ENCODE assay signal across 22 cellular contexts in the genomic region with DNA sequence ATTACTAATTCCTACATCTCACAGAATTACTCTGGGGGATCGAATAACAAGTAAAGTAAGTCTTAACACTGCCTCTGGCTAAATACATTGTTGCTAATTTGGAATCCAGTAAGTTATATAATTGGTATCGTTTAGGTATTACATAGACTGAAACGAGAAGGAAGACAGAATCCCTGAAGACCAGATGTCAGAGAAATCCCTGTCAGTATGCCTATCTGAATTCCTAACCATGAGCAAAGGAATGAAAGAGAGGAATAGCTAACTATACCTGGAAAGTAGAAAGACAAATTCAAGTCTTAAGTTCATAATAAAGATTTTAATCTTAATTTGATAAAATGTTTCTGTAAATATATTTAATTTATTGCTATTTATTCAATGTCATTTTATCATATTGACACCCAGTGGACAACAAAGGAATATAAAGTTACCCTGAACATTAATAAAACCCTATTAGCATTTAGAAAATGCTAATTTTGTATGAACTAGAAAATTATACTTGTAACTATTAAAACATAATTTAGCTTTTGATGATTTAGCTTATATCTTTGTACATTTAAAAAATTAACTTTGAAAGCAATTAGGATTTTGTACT. TPM values are rescaled to one million over a fixed set of nuclear protein-coding genes. Genes with fewer than 3 reads are reported as not detected.
"Had no signal": no experiment of that assay in that cellular context is flagged by ENCODE, and none has a peak within 500 bp of the region (broad histone marks: within the 10 kb centered on the region; RNA-seq: fewer than 3 reads in every experiment).

No MANE protein-coding gene starts in this region.

- H3K9me3 ChIP-seq: gastroesophageal sphincter, lower lobe of right lung, mucosa of descending colon, psoas muscle, right lobe of liver, spleen had no signal

- H3K4me1 Mint-ChIP-seq: activated B cell treated with CpG ODN at 0.5 μM for 24 hours; activated T-helper 17 cell treated with anti-CD3 and anti-CD28 coated beads, Interleukin-2, amount 50 U/mL, for 72 hours; naive thymus-derived CD8-positive, alpha-beta T cell had no signal

- ATAC-seq: activated T-helper 17 cell treated with anti-CD3 and anti-CD28 coated beads, Interleukin-2, amount 50 U/mL, for 72 hours; gastroesophageal sphincter; left cardiac atrium; lower lobe of right lung; mucosa of descending colon; naive thymus-derived CD8-positive, alpha-beta T cell; psoas muscle; right lobe of liver had no signal

- H3K27me3 Mint-ChIP-seq: activated B cell treated with CpG ODN at 0.5 μM for 24 hours; activated CD4-positive, alpha-beta T cell treated with anti-CD3 and anti-CD28 coated beads, Interleukin-2, amount 10 ng/mL, durations not matched to agents 24 days and 14 days; activated T-helper 17 cell treated with anti-CD3 and anti-CD28 coated beads, Interleukin-2, amount 50 U/mL, for 72 hours; naive thymus-derived CD8-positive, alpha-beta T cell had no signal

- H3K4me3 Mint-ChIP-seq: activated B cell treated with CpG ODN at 0.5 μM for 24 hours; activated CD4-positive, alpha-beta T cell treated with anti-CD3 and anti-CD28 coated beads, Interleukin-2, amount 10 ng/mL, durations not matched to agents 24 days and 14 days; activated naive CD4-positive, alpha-beta T cell treated with anti-CD3 and anti-CD28 coated beads for 36 hours; activated T-helper 17 cell treated with anti-CD3 and anti-CD28 coated beads, Interleukin-2, amount 50 U/mL, for 72 hours; naive thymus-derived CD8-positive, alpha-beta T cell had no signal

- H3K4me1 ChIP-seq: gastroesophageal sphincter, lower lobe of right lung, psoas muscle, right lobe of liver, spleen had no signal

- H3K36me3 ChIP-seq: gastroesophageal sphincter, lower lobe of right lung, right lobe of liver had no signal

- DNase-seq: activated B cell treated with CpG ODN at 0.5 μM for 24 hours; activated CD4-positive, alpha-beta T cell treated with anti-CD3 and anti-CD28 coated beads, Interleukin-2, amount 10 ng/mL, durations not matched to agents 24 days and 14 days; activated CD8-positive, alpha-beta memory T cell treated with anti-CD3 and anti-CD28 coated beads for 24 hours; activated naive CD4-positive, alpha-beta T cell treated with anti-CD3 and anti-CD28 coated beads for 36 hours; activated T-cell treated with anti-CD3 and anti-CD28 coated beads for 4 hours; effector CD4-positive, alpha-beta T cell; hippocampal formation; left cardiac atrium; lower lobe of right lung; mucosa of descending colon; naive thymus-derived CD8-positive, alpha-beta T cell; nucleus accumbens; psoas muscle; right lobe of liver; spleen; stimulated activated naive CD4-positive, alpha-beta T cell treated with Interleukin-2 at 50 U/mL for 16 hours; trophoblast cell had no signal

- H3K27me3 ChIP-seq: cardiac muscle cell, gastroesophageal sphincter, right lobe of liver, spleen had no signal

- H3K36me3 Mint-ChIP-seq: naive thymus-derived CD8-positive, alpha-beta T cell had no signal

- H3K27ac Mint-ChIP-seq: activated B cell treated with CpG ODN at 0.5 μM for 24 hours; activated CD4-positive, alpha-beta T cell treated with anti-CD3 and anti-CD28 coated beads, Interleukin-2, amount 10 ng/mL, durations not matched to agents 24 days and 14 days; activated naive CD4-positive, alpha-beta T cell treated with anti-CD3 and anti-CD28 coated beads for 36 hours; activated T-helper 17 cell treated with anti-CD3 and anti-CD28 coated beads, Interleukin-2, amount 50 U/mL, for 72 hours; naive thymus-derived CD8-positive, alpha-beta T cell had no signal

- H3K27ac ChIP-seq: cardiac muscle cell, coronary artery, gastroesophageal sphincter, lower lobe of right lung, psoas muscle, right lobe of liver, spleen had no signal

- H3K9me3 Mint-ChIP-seq: activated naive CD4-positive, alpha-beta T cell treated with anti-CD3 and anti-CD28 coated beads for 36 hours; activated T-helper 17 cell treated with anti-CD3 and anti-CD28 coated beads, Interleukin-2, amount 50 U/mL, for 72 hours had no signal

- H3K4me3 ChIP-seq: cardiac muscle cell, coronary artery, gastroesophageal sphincter, lower lobe of right lung, mucosa of descending colon, psoas muscle, right lobe of liver, spleen had no signal

RNA-seq across cellular contexts. Expression of gene DEPDC1, which starts 11.4 kb away (rescaled TPM):
- total RNA-seq: naive thymus-derived CD8-positive, alpha-beta T cell had no signal

RNA-seq across cellular contexts. Expression of gene RPE65, which starts 35.8 kb away (rescaled TPM):
- total RNA-seq: activated B cell treated with CpG ODN at 0.5 μM for 24 hours; activated CD4-positive, alpha-beta T cell treated with anti-CD3 and anti-CD28 coated beads, Interleukin-2, amount 10 ng/mL, durations not matched to agents 24 days and 14 days; activated naive CD4-positive, alpha-beta T cell treated with anti-CD3 and anti-CD28 coated beads for 36 hours; activated T-helper 17 cell treated with anti-CD3 and anti-CD28 coated beads, Interleukin-2, amount 50 U/mL, for 72 hours; gastroesophageal sphincter; left cardiac atrium; lower lobe of right lung; mucosa of descending colon; naive thymus-derived CD8-positive, alpha-beta T cell; psoas muscle; right lobe of liver; T-helper 1 cell treated with Interleukin-12 subunit alpha and Interleukin-12 subunit beta and Interleukin-4 antibody, amounts not matched to agents 30 ng/mL and 1 ng/mL, for 36 hours had no signal
